1 cellular context compared by ENCODE assay signal in the genomic region with DNA sequence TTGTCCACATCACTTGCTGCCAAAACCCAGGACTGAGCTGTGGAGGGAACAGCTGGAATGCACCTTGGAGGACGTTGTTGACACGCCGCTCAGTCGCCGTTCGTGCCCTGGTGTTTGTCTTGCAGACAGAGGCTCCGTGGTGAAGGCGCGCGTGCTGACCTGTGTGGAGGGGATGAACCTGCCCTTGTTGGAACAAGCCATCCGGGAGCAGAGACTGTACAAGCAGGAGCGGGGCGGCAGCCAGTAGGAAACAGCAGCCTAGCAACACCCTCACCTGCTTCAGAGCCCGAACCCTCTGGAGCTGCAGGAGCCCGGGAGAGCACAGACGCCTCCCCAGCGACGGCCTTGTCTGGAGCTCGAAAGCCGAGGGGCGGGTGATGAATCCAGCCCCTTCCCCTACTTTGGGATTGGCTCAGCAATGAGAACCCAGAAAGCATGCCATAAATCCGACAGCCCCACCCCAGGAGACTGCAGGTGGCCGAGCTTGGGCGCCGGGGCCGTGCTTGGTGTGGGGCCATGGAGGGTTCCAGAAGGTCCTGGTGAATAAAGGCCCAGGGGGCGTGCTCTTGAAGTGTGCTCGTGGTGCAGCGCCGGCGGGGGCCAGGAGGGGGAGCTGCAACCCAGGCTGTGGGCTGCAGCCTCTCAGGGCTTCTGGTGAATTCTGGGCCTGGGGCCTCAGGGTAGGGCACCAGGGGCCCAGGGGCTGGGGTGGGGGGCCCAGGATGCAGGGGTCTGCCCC.
TF ChIP-seq lines count a peak whose summit lies in the region.

No MANE protein-coding gene starts in this region.

TF ChIP-seq in HepG2, 621 proteins besides CTCF, POLR2A, EP300 and RAD21 (continued from another document and continues in another):
- 0 out of 2 replicates have a peak, but pooled peaks have one; percentile 55 for TF ChIP-seq PRMT3 (CRISPR knock-in tag; IDR thresholded peaks at IDR 0.05; ENCODE audit: borderline replicate concordance, low read depth)
- TF ChIP-seq, protein P1, sequence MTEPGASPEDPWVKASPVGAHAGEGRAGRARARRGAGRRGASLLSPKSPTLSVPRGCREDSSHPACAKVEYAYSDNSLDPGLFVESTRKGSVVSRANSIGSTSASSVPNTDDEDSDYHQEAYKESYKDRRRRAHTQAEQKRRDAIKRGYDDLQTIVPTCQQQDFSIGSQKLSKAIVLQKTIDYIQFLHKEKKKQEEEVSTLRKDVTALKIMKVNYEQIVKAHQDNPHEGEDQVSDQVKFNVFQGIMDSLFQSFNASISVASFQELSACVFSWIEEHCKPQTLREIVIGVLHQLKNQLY (CRISPR knock-in tag; IDR thresholded peaks at IDR 0.05) = 0 out of 2 replicates have a peak, but pooled peaks have one; percentile 12
- peak; percentile 87 for TF ChIP-seq IKZF4 (CRISPR knock-in tag; IDR thresholded peaks at IDR 0.05; ENCODE audit: borderline replicate concordance, low read depth, not compliant biosample characterization)
- no peak for TF ChIP-seq KAT7 (CRISPR knock-in tag; IDR thresholded peaks at IDR 0.05; ENCODE audit: borderline replicate concordance)
- TF ChIP-seq MYC (CRISPR knock-in tag; IDR thresholded peaks at IDR 0.05; ENCODE audit: borderline replicate concordance) = peak; percentile 64; the same call in 1 of the 2 replicates
- TF ChIP-seq ZNF24 (IDR thresholded peaks at IDR 0.05) = no peak
- TF ChIP-seq, protein P2, sequence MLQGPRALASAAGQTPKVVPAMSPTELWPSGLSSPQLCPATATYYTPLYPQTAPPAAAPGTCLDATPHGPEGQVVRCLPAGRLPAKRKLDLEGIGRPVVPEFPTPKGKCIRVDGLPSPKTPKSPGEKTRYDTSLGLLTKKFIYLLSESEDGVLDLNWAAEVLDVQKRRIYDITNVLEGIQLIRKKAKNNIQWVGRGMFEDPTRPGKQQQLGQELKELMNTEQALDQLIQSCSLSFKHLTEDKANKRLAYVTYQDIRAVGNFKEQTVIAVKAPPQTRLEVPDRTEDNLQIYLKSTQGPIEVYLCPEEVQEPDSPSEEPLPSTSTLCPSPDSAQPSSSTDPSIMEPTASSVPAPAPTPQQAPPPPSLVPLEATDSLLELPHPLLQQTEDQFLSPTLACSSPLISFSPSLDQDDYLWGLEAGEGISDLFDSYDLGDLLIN (CRISPR knock-in tag; IDR thresholded peaks at IDR 0.05; ENCODE audit: borderline replicate concordance) = no peak
- no peak for TF ChIP-seq STAT5B (CRISPR knock-in tag; IDR thresholded peaks at IDR 0.05)
- no peak for TF ChIP-seq PRPF4 (IDR thresholded peaks at IDR 0.05; ENCODE audit: low read depth, low read length, poor library complexity, severe bottlenecking)
- TF ChIP-seq, protein P3, sequence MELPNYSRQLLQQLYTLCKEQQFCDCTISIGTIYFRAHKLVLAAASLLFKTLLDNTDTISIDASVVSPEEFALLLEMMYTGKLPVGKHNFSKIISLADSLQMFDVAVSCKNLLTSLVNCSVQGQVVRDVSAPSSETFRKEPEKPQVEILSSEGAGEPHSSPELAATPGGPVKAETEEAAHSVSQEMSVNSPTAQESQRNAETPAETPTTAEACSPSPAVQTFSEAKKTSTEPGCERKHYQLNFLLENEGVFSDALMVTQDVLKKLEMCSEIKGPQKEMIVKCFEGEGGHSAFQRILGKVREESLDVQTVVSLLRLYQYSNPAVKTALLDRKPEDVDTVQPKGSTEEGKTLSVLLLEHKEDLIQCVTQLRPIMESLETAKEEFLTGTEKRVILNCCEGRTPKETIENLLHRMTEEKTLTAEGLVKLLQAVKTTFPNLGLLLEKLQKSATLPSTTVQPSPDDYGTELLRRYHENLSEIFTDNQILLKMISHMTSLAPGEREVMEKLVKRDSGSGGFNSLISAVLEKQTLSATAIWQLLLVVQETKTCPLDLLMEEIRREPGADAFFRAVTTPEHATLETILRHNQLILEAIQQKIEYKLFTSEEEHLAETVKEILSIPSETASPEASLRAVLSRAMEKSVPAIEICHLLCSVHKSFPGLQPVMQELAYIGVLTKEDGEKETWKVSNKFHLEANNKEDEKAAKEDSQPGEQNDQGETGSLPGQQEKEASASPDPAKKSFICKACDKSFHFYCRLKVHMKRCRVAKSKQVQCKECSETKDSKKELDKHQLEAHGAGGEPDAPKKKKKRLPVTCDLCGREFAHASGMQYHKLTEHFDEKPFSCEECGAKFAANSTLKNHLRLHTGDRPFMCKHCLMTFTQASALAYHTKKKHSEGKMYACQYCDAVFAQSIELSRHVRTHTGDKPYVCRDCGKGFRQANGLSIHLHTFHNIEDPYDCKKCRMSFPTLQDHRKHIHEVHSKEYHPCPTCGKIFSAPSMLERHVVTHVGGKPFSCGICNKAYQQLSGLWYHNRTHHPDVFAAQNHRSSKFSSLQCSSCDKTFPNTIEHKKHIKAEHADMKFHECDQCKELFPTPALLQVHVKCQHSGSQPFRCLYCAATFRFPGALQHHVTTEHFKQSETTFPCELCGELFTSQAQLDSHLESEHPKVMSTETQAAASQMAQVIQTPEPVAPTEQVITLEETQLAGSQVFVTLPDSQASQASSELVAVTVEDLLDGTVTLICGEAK (IDR thresholded peaks at IDR 0.05) = no peak
- TF ChIP-seq, protein P3 (CRISPR knock-in tag; IDR thresholded peaks at IDR 0.05) = no peak
- TF ChIP-seq ZNF792 (CRISPR knock-in tag; IDR thresholded peaks at IDR 0.05) = peak; percentile 24; the same call in 1 of the 2 replicates
- TF ChIP-seq, protein P4, sequence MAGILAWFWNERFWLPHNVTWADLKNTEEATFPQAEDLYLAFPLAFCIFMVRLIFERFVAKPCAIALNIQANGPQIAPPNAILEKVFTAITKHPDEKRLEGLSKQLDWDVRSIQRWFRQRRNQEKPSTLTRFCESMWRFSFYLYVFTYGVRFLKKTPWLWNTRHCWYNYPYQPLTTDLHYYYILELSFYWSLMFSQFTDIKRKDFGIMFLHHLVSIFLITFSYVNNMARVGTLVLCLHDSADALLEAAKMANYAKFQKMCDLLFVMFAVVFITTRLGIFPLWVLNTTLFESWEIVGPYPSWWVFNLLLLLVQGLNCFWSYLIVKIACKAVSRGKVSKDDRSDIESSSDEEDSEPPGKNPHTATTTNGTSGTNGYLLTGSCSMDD (CRISPR knock-in tag; IDR thresholded peaks at IDR 0.05) = no peak
- TF ChIP-seq ZNF672 (CRISPR knock-in tag; IDR thresholded peaks at IDR 0.05) = no peak
- TF ChIP-seq, protein P5, sequence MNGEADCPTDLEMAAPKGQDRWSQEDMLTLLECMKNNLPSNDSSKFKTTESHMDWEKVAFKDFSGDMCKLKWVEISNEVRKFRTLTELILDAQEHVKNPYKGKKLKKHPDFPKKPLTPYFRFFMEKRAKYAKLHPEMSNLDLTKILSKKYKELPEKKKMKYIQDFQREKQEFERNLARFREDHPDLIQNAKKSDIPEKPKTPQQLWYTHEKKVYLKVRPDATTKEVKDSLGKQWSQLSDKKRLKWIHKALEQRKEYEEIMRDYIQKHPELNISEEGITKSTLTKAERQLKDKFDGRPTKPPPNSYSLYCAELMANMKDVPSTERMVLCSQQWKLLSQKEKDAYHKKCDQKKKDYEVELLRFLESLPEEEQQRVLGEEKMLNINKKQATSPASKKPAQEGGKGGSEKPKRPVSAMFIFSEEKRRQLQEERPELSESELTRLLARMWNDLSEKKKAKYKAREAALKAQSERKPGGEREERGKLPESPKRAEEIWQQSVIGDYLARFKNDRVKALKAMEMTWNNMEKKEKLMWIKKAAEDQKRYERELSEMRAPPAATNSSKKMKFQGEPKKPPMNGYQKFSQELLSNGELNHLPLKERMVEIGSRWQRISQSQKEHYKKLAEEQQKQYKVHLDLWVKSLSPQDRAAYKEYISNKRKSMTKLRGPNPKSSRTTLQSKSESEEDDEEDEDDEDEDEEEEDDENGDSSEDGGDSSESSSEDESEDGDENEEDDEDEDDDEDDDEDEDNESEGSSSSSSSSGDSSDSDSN (CRISPR knock-in tag; IDR thresholded peaks at IDR 0.05) = peak; percentile 43; the same call in 1 of the 2 replicates
- TF ChIP-seq SOX5 (CRISPR knock-in tag; IDR thresholded peaks at IDR 0.05; ENCODE audit: borderline replicate concordance) = peak; percentile 45; the same call in 1 of the 2 replicates
- no peak for TF ChIP-seq KLF13 (CRISPR knock-in tag; IDR thresholded peaks at IDR 0.05)
- TF ChIP-seq SIN3B (IDR thresholded peaks at IDR 0.05; ENCODE audit: low read length) = no peak
- TF ChIP-seq JUNB (CRISPR knock-in tag; IDR thresholded peaks at IDR 0.05; ENCODE audit: borderline replicate concordance) = no peak
- TF ChIP-seq ZC3H13 (CRISPR knock-in tag; IDR thresholded peaks at IDR 0.05) = 0 out of 2 replicates have a peak, but pooled peaks have one; percentile 32
- no peak for TF ChIP-seq MED8 (CRISPR knock-in tag; IDR thresholded peaks at IDR 0.05; ENCODE audit: insufficient replicate concordance)
- TF ChIP-seq KLF6 (CRISPR knock-in tag; IDR thresholded peaks at IDR 0.05) = no peak; the same call in 1 of the 2 replicates
- no peak for TF ChIP-seq TEAD2 (CRISPR knock-in tag; IDR thresholded peaks at IDR 0.05)
- TF ChIP-seq KDM6A (CRISPR knock-in tag; IDR thresholded peaks at IDR 0.05; ENCODE audit: low read depth) = no peak
- TF ChIP-seq NCOA1 (CRISPR knock-in tag; IDR thresholded peaks at IDR 0.05) = no peak
- no peak for TF ChIP-seq NFKBIZ (CRISPR knock-in tag; IDR thresholded peaks at IDR 0.05)
- TF ChIP-seq HOXD1 (CRISPR knock-in tag; IDR thresholded peaks at IDR 0.05) = no peak
- no peak for TF ChIP-seq POLR2AphosphoS5 (IDR thresholded peaks at IDR 0.05; ENCODE audit: low read depth, low read length)
- no peak for TF ChIP-seq ZNF232 (CRISPR knock-in tag; IDR thresholded peaks at IDR 0.05; ENCODE audit: borderline replicate concordance)
- peak; percentile 67; the same call in 1 of the 2 replicates for TF ChIP-seq SRY (CRISPR knock-in tag; IDR thresholded peaks at IDR 0.05)
- TF ChIP-seq GTF3A (CRISPR knock-in tag; conservative IDR thresholded peaks at IDR 0.05) = no peak
- no peak for TF ChIP-seq ATF7 (IDR thresholded peaks at IDR 0.05)
- TF ChIP-seq ATF7 (CRISPR knock-in tag; IDR thresholded peaks at IDR 0.05) = no peak
- no peak for TF ChIP-seq SP1 (IDR thresholded peaks at IDR 0.05)
- TF ChIP-seq SP1 (CRISPR knock-in tag; IDR thresholded peaks at IDR 0.05) = peak; percentile 67
- no peak for TF ChIP-seq MYNN (CRISPR knock-in tag; IDR thresholded peaks at IDR 0.05; ENCODE audit: low read depth)
- TF ChIP-seq, protein P6, sequence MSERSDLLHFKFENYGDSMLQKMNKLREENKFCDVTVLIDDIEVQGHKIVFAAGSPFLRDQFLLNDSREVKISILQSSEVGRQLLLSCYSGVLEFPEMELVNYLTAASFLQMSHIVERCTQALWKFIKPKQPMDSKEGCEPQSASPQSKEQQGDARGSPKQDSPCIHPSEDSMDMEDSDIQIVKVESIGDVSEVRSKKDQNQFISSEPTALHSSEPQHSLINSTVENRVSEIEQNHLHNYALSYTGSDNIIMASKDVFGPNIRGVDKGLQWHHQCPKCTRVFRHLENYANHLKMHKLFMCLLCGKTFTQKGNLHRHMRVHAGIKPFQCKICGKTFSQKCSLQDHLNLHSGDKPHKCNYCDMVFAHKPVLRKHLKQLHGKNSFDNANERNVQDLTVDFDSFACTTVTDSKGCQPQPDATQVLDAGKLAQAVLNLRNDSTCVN (CRISPR knock-in tag; IDR thresholded peaks at IDR 0.05; ENCODE audit: borderline replicate concordance) = no peak
- TF ChIP-seq, protein P7, sequence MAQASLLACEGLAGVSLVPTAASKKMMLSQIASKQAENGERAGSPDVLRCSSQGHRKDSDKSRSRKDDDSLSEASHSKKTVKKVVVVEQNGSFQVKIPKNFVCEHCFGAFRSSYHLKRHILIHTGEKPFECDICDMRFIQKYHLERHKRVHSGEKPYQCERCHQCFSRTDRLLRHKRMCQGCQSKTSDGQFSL (CRISPR knock-in tag; IDR thresholded peaks at IDR 0.05) = no peak; the same call in 1 of the 2 replicates
- no peak for TF ChIP-seq JDP2 (CRISPR knock-in tag; IDR thresholded peaks at IDR 0.05; ENCODE audit: borderline replicate concordance)
- 0 out of 2 replicates have a peak, but pooled peaks have one; percentile 25 for TF ChIP-seq PAX8 (CRISPR knock-in tag; IDR thresholded peaks at IDR 0.05; ENCODE audit: borderline replicate concordance)
- TF ChIP-seq ATRX (CRISPR knock-in tag; IDR thresholded peaks at IDR 0.05; ENCODE audit: borderline replicate concordance) = no peak
- 0 out of 2 replicates have a peak, but pooled peaks have one; percentile 13 for TF ChIP-seq BHLHE40 (IDR thresholded peaks at IDR 0.05; ENCODE audit: low read length)
- no peak for TF ChIP-seq ZNF766 (CRISPR knock-in tag; IDR thresholded peaks at IDR 0.05; ENCODE audit: borderline replicate concordance)
- TF ChIP-seq NKX3-1 (CRISPR knock-in tag; IDR thresholded peaks at IDR 0.05) = 0 out of 2 replicates have a peak, but pooled peaks have one; percentile 41
- no peak for TF ChIP-seq MTA3 (CRISPR knock-in tag; IDR thresholded peaks at IDR 0.05)
- no peak for TF ChIP-seq ZNF136 (CRISPR knock-in tag; IDR thresholded peaks at IDR 0.05; ENCODE audit: low read depth)
- TF ChIP-seq ZNF577 (CRISPR knock-in tag; IDR thresholded peaks at IDR 0.05; ENCODE audit: borderline replicate concordance, low read depth) = no peak
- peak; percentile 13; the same call in 1 of the 2 replicates for TF ChIP-seq PHF21A (CRISPR knock-in tag; IDR thresholded peaks at IDR 0.05)
- TF ChIP-seq MXI1 (IDR thresholded peaks at IDR 0.05; ENCODE audit: borderline replicate concordance, low read depth, low read length) = peak; percentile 48; the same call in 1 of the 3 replicates
- TF ChIP-seq GATAD2A (CRISPR knock-in tag; IDR thresholded peaks at IDR 0.05) = peak; percentile 46
- TF ChIP-seq HNRNPH1 (optimal IDR thresholded peaks at IDR 0.05; ENCODE audit: low read depth, low read length) = no peak
- TF ChIP-seq RFX5 (IDR thresholded peaks at IDR 0.05; ENCODE audit: low read depth, low read length) = no peak
- peak; percentile 100 for TF ChIP-seq ZBTB38 (CRISPR knock-in tag; IDR thresholded peaks at IDR 0.05)
